In the genomic region with DNA sequence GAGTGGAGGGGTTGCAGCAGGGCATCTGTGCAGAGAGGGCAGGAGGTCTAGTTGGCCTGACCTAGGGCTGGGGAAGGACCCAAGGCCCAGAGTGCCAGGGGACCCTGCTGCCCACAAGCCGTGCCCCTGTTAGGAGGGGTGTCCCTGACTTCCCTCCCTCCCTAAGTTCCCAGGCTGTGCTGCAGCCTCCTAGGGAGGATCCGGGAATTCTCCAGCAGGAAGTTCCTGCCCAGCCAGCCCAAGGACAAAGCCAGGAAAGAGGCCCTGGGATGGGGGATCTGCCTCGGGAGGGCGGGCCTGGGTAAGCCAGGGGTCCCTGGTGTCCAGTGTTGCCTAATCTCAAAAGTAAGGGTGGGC, we compare ENCODE assay signal across 12 cellular contexts. TPM values are rescaled to one million over a fixed set of nuclear protein-coding genes. Genes with fewer than 3 reads are reported as not detected.
DNase-seq lines count a peak whose midpoint lies in the region; ATAC-seq, FAIRE-seq and TF ChIP-seq lines count a peak whose summit lies in the region.
"Had no signal": no experiment of that assay in that cellular context is flagged by ENCODE, and none has a peak within 500 bp of the region (broad histone marks: within the 10 kb centered on the region; RNA-seq: fewer than 3 reads in every experiment).

No MANE protein-coding gene starts in this region.

- POLR2A ChIA-PET in Caco-2 (lab: Charles Lee): interaction anchor here (0.5 kb wide), 1 partner anchor 122 kb away, joined by 6 read pairs; the partner anchor contains the start of gene UQCC2

- no TSS peak for BruUV-seq in Caco-2 (replicated peaks; lab: Mats Ljungman, UMichigan)

- no peaks in the 10 kb centered on the region for H3K36me3 Mint-ChIP-seq in Caco-2 (ENCODE audit: insufficient read depth, unreplicated experiment)
- H3K36me3 Mint-ChIP-seq: activated CD8-positive, alpha-beta memory T cell treated with anti-CD3 and anti-CD28 coated beads, Interleukin-2, amount 10 ng/mL, durations not matched to agents 7 days and 5 days had no signal

- intact Hi-C loops in Caco-2 (cut with micrococcal nuclease; ENCODE audit: unreplicated experiment): loop anchor here (1.0 kb wide), 1 partner anchor 43 kb away; no protein-coding TSS in a partner anchor
- intact Hi-C loops in kidney (cut with DNase I): loop anchor here (10.0 kb wide), 1 partner anchor 105 kb away; no protein-coding TSS in a partner anchor

- H3K4me3 ChIP-seq in Caco-2 (ENCODE audit: low read depth, low read length) (no peak overlapping the region), kidney (ENCODE audit: low read length in 2 of 2) (no peak overlapping the region), parathyroid adenoma (ENCODE audit: low read depth, low read length) (no peak overlapping the region)
- H3K4me3 ChIP-seq: SJSA1 had no signal

- CTCF ChIA-PET in Caco-2 (lab: Charles Lee): interaction anchor here (0.8 to 1.6 kb wide), 7 partner anchors 10 to 122 kb away, joined by 3 to 20 read pairs (median 5); partner anchors contain the start of genes BAK1 and UQCC2

- TF ChIP-seq CTCF in Caco-2 (IDR thresholded peaks at IDR 0.05; ENCODE audit: insufficient read depth in 1 of 2, low read depth in 1 of 2, low read length in 1 of 2, severe bottlenecking in 1 of 2, unreplicated experiment in 1 of 2): no peak
- TF ChIP-seq CTCF in kidney (IDR thresholded peaks at IDR 0.05; ENCODE audit: borderline replicate concordance, extremely low read depth, insufficient read depth): no peak
- TF ChIP-seq CTCF in parathyroid adenoma (IDR thresholded peaks at IDR 0.05): no peak

- peaks cover 24% of the 10 kb centered on the region for H3K4me1 ChIP-seq in Caco-2
- H3K4me1 ChIP-seq in kidney (ENCODE audit: control insufficient read depth in 1 of 2, insufficient read depth in 1 of 2, low read depth in 1 of 2, low read length in 2 of 2): peaks cover 26 to 42% of the 10 kb centered on the region in 2 donors
- no peaks in the 10 kb centered on the region for H3K4me1 ChIP-seq in parathyroid adenoma

- peak overlapping the region; percentile 23 for H3K27ac ChIP-seq in cingulate gyrus (ENCODE audit: low read depth, low read length)
- H3K27ac ChIP-seq in kidney (ENCODE audit: low read depth in 2 of 2, low read length in 2 of 2): peak overlapping the region; percentile 59 to 95
- H3K27ac ChIP-seq in parathyroid adenoma: peak overlapping the region; percentile 29
- H3K27ac ChIP-seq: SJSA1 had no signal

- H3K4me3 Mint-ChIP-seq in Caco-2 (ENCODE audit: unreplicated experiment): no peak overlapping the region
- H3K4me3 Mint-ChIP-seq: activated CD8-positive, alpha-beta memory T cell treated with anti-CD3 and anti-CD28 coated beads, Interleukin-2, amount 10 ng/mL, durations not matched to agents 7 days and 5 days had no signal

- DNase-seq in Caco-2 (no peak), kidney (no peak), NCI-H524 treated with DMSO at 0.1 percent for 48 hours (lab: John Stamatoyannopoulos, UW) (no peak)
- DNase-seq in activated CD4-positive, alpha-beta T cell treated with anti-CD3 and anti-CD28 coated beads for 48 hours: no peak
- DNase-seq: cerebellar nuclear complex had no signal

- no peak overlapping the region for H3K4me2 ChIP-seq in parathyroid adenoma (ENCODE audit: low read length)

- H3K27ac Mint-ChIP-seq in Caco-2 (ENCODE audit: unreplicated experiment): peak overlapping the region; percentile 94
- H3K27ac Mint-ChIP-seq: activated CD8-positive, alpha-beta memory T cell treated with anti-CD3 and anti-CD28 coated beads, Interleukin-2, amount 10 ng/mL, durations not matched to agents 7 days and 5 days had no signal

- peak overlapping the region in 1 of 2 donors; percentile 80 for H3K9ac ChIP-seq in kidney (ENCODE audit: low read length in 2 of 2)
- H3K9ac ChIP-seq in parathyroid adenoma: no peak overlapping the region

- no peak overlapping the region for H2AFZ ChIP-seq in parathyroid adenoma

- peaks cover 19% of the 10 kb centered on the region for H3K4me1 Mint-ChIP-seq in Caco-2 (ENCODE audit: low read depth, unreplicated experiment)

- H3K36me3 ChIP-seq in Caco-2 (ENCODE audit: control insufficient read depth, insufficient read depth, low read length): no peaks in the 10 kb centered on the region; the same call in 1 of the 2 replicates
- H3K36me3 ChIP-seq in kidney (ENCODE audit: control insufficient read depth in 1 of 2, insufficient read depth in 2 of 2, low read length in 2 of 2): no peaks in the 10 kb centered on the region
- no peaks in the 10 kb centered on the region for H3K36me3 ChIP-seq in parathyroid adenoma (ENCODE audit: control insufficient read depth, insufficient read depth, low read length)
- H3K36me3 ChIP-seq: SJSA1 had no signal

- H3K9me3 Mint-ChIP-seq in Caco-2 (ENCODE audit: unreplicated experiment): no peaks in the 10 kb centered on the region

- H3K27me3 ChIP-seq in Caco-2 (replicated peaks; ENCODE audit: control insufficient read depth, insufficient read depth, low read length) (no peaks in the 10 kb centered on the region), parathyroid adenoma (ENCODE audit: control insufficient read depth, insufficient read depth, low read length) (no peaks in the 10 kb centered on the region)
- H3K27me3 ChIP-seq: SJSA1 had no signal

- H3K27me3 Mint-ChIP-seq in Caco-2 (ENCODE audit: insufficient read depth, unreplicated experiment): no peaks in the 10 kb centered on the region

- H3K9me3 ChIP-seq in Caco-2 (no peaks in the 10 kb centered on the region), kidney (ENCODE audit: control insufficient read depth in 1 of 2, low read length in 2 of 2) (no peaks in the 10 kb centered on the region), parathyroid adenoma (ENCODE audit: control insufficient read depth, low read length) (no peaks in the 10 kb centered on the region)
- H3K9me3 ChIP-seq: SJSA1 had no signal

- H3K79me2 ChIP-seq in parathyroid adenoma: no peaks in the 10 kb centered on the region

- FAIRE-seq in kidney (lab: Jason Lieb, UNC): no peak
- FAIRE-seq: D721Med had no signal

- no peak for ATAC-seq in GM18858 (IDR thresholded peaks at IDR 0.05; ENCODE audit: unreplicated experiment)
- ATAC-seq in HG02571 (IDR thresholded peaks at IDR 0.05; ENCODE audit: unreplicated experiment): no peak
- ATAC-seq: activated CD8-positive, alpha-beta memory T cell treated with anti-CD3 and anti-CD28 coated beads, Interleukin-2, amount 10 ng/mL, durations not matched to agents 7 days and 5 days had no signal

RNA-seq across cellular contexts. Expression of gene BAK1, which starts 9.3 kb away (rescaled TPM):
- total RNA-seq in Caco-2 (2022) (28.5 and 29.4 TPM in 2 replicates), kidney (22.3 TPM)
- polyA plus RNA-seq in kidney (ENCODE audit: insufficient read depth, low read depth, low replicate concordance): 26.7 TPM

RNA-seq across cellular contexts. Expression of gene ITPR3, which starts 31.8 kb away (rescaled TPM):
- total RNA-seq in Caco-2 (2022) (42.1 and 50.5 TPM in 2 replicates), kidney (86.3 TPM)
- polyA plus RNA-seq in kidney (ENCODE audit: insufficient read depth, low read depth, low replicate concordance): 4.2 TPM

Comparison
In these comparisons a context has a peak if more than half of its experiments do, and no peak if none do; other contexts are left out.
1. H3K27ac ChIP-seq: peak in every context shown above with its lines; median percentile 77 in kidney; 29 in parathyroid adenoma; 23 in cingulate gyrus.